ENCODE assay signal across 16 cellular contexts in the genomic region with DNA sequence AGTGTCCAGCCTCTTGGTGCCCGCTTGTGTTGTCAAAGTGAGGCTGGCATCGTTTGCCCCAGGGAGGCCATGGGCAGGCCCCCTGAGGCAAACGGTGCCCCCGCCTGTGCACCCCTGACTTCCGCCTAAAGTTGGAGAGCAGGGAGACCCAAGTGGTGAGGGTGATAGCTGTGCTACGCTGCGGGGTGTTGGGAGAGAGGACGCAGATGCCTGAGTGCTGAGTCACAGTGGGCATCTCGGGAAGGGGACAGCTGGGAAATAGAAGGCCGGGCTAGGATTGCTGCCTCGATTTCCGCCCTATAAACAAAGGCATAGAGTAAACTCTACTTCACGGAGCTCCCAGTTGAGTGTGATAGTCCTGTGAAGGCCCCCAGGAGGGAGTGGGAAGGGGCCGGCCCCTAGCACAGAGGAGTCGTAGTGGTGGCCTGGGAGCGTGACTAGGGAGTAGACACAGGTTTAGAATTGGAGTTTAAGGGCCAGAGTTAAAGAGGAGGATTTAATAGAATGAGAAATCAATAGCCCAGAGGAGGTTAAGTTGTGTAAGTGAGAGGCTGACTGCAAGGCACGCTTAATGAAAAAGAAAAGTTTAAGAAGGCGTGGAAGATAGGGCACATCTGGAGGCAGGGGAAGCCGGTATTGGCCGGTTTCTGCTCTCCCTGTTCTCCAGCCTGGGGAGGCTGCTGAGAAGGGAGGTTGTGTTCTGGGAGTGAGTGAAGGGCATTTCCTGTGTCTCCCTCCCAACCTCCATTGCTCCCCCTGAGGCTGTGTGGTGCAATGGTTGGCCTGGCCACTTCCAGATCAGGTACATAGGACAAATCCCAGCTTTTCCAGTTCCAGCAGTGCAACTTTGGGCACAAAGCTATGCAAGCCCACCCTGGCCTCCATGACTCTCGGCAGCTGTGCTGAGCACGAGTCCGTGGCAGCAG. TPM values are rescaled to one million over a fixed set of nuclear protein-coding genes. Genes with fewer than 3 reads are reported as not detected.
DNase-seq lines count a peak whose midpoint lies in the region; ATAC-seq, FAIRE-seq and TF ChIP-seq lines count a peak whose summit lies in the region.
"Had no signal": no experiment of that assay in that cellular context is flagged by ENCODE, and none has a peak within 500 bp of the region (broad histone marks: within the 10 kb centered on the region; RNA-seq: fewer than 3 reads in every experiment).

No MANE protein-coding gene starts in this region.

- no peaks in the 10 kb centered on the region for H3K36me3 ChIP-seq in lower lobe of right lung
- H3K36me3 ChIP-seq in upper lobe of left lung: no peaks in the 10 kb centered on the region
- H3K36me3 ChIP-seq: esophagus muscularis mucosa had no signal

- WGBS in upper lobe of left lung, 2 donors: 42 to 46% methylated on average over 22 to 23 of the region's 23 CpGs

- no peak for TF ChIP-seq EP300 in upper lobe of left lung (IDR thresholded peaks at IDR 0.05)

- DNase-seq in activated CD4-positive, CD25-positive, alpha-beta regulatory T cell treated with anti-CD3 and anti-CD28 coated beads, Interleukin-2, amount 50 U/mL, for 72 hours: peak; percentile 19
- no peak for DNase-seq in activated CD4-positive, CD25-positive, alpha-beta regulatory T cell (lab: John Stamatoyannopoulos, UW)
- DNase-seq in lower lobe of right lung (peak; percentile 47), upper lobe of left lung (peak in 1 of 2 donors; percentile 58), GM12891 (ENCODE audit: insufficient read length, low spot score) (no peak), medulla oblongata (ENCODE audit: extremely low spot score) (no peak)
- DNase-seq: activated gamma-delta T cell, cerebellar nuclear complex, DMS 273 treated with DMSO at 0.1 percent for 48 hours, NCI-H2081 treated with DMSO at 0.1 percent for 48 hours had no signal

- H3K9me3 ChIP-seq in lower lobe of right lung (no peaks in the 10 kb centered on the region), upper lobe of left lung (no peaks in the 10 kb centered on the region)
- H3K9me3 ChIP-seq: A549, esophagus muscularis mucosa had no signal

- H3K4me1 Mint-ChIP-seq in brain: peaks cover 47% of the 10 kb centered on the region

- no peak for FAIRE-seq in GM12891 (lab: Jason Lieb, UNC)
- FAIRE-seq: A549 had no signal

- H3K36me3 Mint-ChIP-seq in brain: no peaks in the 10 kb centered on the region

- H3K27me3 ChIP-seq in lower lobe of right lung (ENCODE audit: low read depth): peaks cover 19% of the 10 kb centered on the region
- H3K27me3 ChIP-seq in upper lobe of left lung: no peaks in the 10 kb centered on the region

- H3K4me1 ChIP-seq in lower lobe of right lung (peaks cover 5% of the 10 kb centered on the region), upper lobe of left lung (peaks cover 0 to 11% (median 8%) of the 10 kb centered on the region in 4 donors)
- H3K4me1 ChIP-seq: A549 had no signal

- H3K27ac Mint-ChIP-seq in brain: peak overlapping the region in 4 of 5 experiments; percentile 2 to 90 (median 62)
- H3K27ac Mint-ChIP-seq: nephron progenitor cell had no signal

- H3K27ac ChIP-seq in lower lobe of right lung (peak overlapping the region; percentile 74), upper lobe of left lung (peak overlapping the region; percentile 45 to 74 (median 62))
- H3K27ac ChIP-seq: A549, KMS-11 had no signal

- peaks cover 14% of the 10 kb centered on the region for H3K27me3 Mint-ChIP-seq in brain

- ATAC-seq in lower lobe of right lung: peak; percentile 52 to 54
- ATAC-seq in upper lobe of left lung (ENCODE audit: low FRiP score in 2 of 2): peak; percentile 6 to 49
- ATAC-seq in GM19324 (IDR thresholded peaks at IDR 0.05; ENCODE audit: low FRiP score, unreplicated experiment): no peak
- ATAC-seq: A549 had no signal

- no peak overlapping the region for H3K4me3 ChIP-seq in lower lobe of right lung
- no peak overlapping the region for H3K4me3 ChIP-seq in upper lobe of left lung
- H3K4me3 ChIP-seq: A549, esophagus muscularis mucosa had no signal

- TF ChIP-seq CTCF in brain (conservative IDR thresholded peaks at IDR 0.05) (no peak), lower lobe of right lung (IDR thresholded peaks at IDR 0.05) (no peak), upper lobe of left lung (IDR thresholded peaks at IDR 0.05) (no peak)

- H3K4me3 Mint-ChIP-seq in brain: peak overlapping the region in 1 of 5 experiments; percentile 11
- H3K4me3 Mint-ChIP-seq: nephron progenitor cell had no signal

- TF ChIP-seq POLR2A in upper lobe of left lung (IDR thresholded peaks at IDR 0.05): no peak
- TF ChIP-seq POLR2A in GM12891 (IDR thresholded peaks at IDR 0.05; ENCODE audit: low read depth, low read length): no peak

- intact Hi-C loops in lower lobe of right lung (cut with DNase I): loop anchor here (10.0 kb wide), 1 partner anchor 177 kb away; no protein-coding TSS in a partner anchor

- H3K9me3 Mint-ChIP-seq in brain: no peaks in the 10 kb centered on the region
- H3K9me3 Mint-ChIP-seq: nephron progenitor cell had no signal

TF ChIP-seq in GM12891, 5 proteins besides CTCF, POLR2A, EP300 and RAD21:
- no peak for TF ChIP-seq POLR2AphosphoS5 (IDR thresholded peaks at IDR 0.05; ENCODE audit: low read depth, low read length)
- no peak for TF ChIP-seq SPI1 (IDR thresholded peaks at IDR 0.05; ENCODE audit: low read depth, low read length)
- no peak for TF ChIP-seq PAX5 (IDR thresholded peaks at IDR 0.05; ENCODE audit: insufficient read depth, low read length, severe bottlenecking)
- no peak for TF ChIP-seq POU2F2 (IDR thresholded peaks at IDR 0.05; ENCODE audit: low read depth, low read length)
- no peak for TF ChIP-seq TAF1 (IDR thresholded peaks at IDR 0.05; ENCODE audit: low read depth, low read length)

RNA-seq across cellular contexts. Expression of a gene that starts 6.1 kb away (rescaled TPM):
- polyA plus RNA-seq in brain (ENCODE audit: insufficient read depth, low read depth, low replicate concordance): 2.4 TPM
- total RNA-seq in lower lobe of right lung (2.2 TPM), upper lobe of left lung (1 to 10 TPM in 3 of 6 donors, under 1 TPM in 3; 0.30 to 8.4 (median 0.78) TPM)
- polyA plus RNA-seq in GM12891 (2012; ENCODE audit: low read depth, missing spikeins): 0.40 TPM

Comparison
In these comparisons a context has a peak if more than half of its experiments do, and no peak if none do; other contexts are left out.
1. DNase-seq: peak in activated CD4-positive, CD25-positive, alpha-beta regulatory T cell treated with anti-CD3 and anti-CD28 coated beads, Interleukin-2, amount 50 U/mL, for 72 hours (single experiment) and lower lobe of right lung (single experiment); none in activated CD4-positive, CD25-positive, alpha-beta regulatory T cell (0 of 4), GM12891 (single experiment) and medulla oblongata (single experiment).